ENCODE assay signal across 11 cellular contexts in the genomic region with DNA sequence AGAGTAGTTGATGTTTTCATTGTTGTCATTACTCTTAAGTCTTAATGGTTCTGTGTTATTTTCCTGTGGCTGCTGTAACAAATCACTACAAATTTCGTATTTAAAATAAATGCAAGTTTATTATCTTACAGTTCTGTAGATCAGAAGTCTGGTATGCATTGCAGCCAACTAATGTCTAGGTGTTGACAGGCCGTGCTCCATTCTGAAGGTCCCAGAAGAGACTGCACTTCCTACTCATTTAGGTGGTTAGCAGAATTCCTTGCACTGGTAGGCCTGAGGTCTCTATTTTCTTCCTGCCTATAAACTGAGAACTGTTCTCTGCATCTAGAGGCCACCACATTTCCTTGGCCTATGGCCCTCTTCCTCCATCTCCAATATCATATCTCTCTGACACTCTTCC.
"Had no signal": no experiment of that assay in that cellular context is flagged by ENCODE, and none has a peak within 500 bp of the region (broad histone marks: within the 10 kb centered on the region; RNA-seq: fewer than 3 reads in every experiment).

No MANE protein-coding gene starts in this region.

- H3K27ac ChIP-seq: GM23248 had no signal

- H3K9ac ChIP-seq: GM23248 had no signal

- H3K4me3 Mint-ChIP-seq: GM23338, H9, HFFc6 had no signal

- H3K27ac Mint-ChIP-seq: GM23338, H9, HFFc6 had no signal

- H3K36me3 ChIP-seq: HAP-1 had no signal

- H3K4me3 ChIP-seq: GM23248, GM23338, HAP-1 had no signal

- H3K4me2 ChIP-seq: GM23338 had no signal

- DNase-seq: GM23248, GOT3, H7, H9, HCEC 1CT, HFFc6 had no signal

- H3K9me3 ChIP-seq: HAP-1 had no signal

- H3K9me3 Mint-ChIP-seq: GM23338, H9, HFFc6 had no signal

- H2AFZ ChIP-seq: GM23248, GM23338 had no signal

- ATAC-seq: GM23338, HCT116 had no signal

- FAIRE-seq: H1, H54 had no signal
